19 cellular contexts compared by ENCODE assay signal in the genomic region with DNA sequence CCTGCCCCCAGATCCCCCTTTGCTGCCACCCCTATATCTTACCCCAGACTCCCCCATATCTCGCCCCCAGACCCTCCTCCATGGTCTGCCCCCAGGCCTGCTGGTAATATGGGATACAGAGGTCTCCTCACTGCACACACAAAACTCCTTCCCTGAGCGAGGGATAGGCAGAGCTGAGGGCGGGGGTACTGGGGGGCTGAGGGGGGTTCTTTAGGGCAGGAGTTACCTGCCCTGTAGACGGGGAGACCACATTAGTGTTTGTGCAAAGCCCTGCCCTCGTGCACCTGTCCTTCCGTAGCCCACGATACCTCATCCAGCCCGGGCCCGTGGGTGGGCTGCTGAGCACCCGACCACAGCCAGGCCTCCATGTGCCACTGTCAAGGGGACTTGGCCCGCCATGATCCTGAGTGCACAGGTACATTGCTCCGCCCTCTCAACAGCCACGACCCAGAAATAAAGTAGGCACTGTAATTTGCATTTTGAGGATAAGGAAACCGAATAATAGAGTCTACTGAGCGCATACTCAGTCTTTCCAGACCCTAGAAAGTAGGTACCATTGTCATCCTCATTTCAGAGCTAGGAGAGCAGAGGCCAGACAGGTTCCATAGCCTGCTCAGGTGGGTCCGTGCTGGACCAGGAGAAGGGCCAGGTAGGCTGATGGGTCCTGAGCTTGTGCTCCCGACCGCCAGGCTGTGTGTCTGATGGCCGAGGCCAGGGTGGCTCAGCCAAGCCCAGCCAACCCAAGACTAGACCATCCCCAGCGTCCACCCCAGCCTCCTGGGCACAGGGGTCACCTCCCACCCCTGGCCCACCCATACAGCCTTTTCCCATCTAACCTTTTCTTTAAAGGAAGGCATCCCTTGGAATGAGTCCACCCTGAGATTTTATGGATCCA.
"Had no signal": no experiment of that assay in that cellular context is flagged by ENCODE, and none has a peak within 500 bp of the region (broad histone marks: within the 10 kb centered on the region; RNA-seq: fewer than 3 reads in every experiment).

No MANE protein-coding gene starts in this region.

- H3K27me3 ChIP-seq: foreskin keratinocyte, heart right ventricle, left lung, ovary, suprapubic skin, thyroid gland had no signal

- DNase-seq: effector memory CD8-positive, alpha-beta T cell; foreskin keratinocyte; heart right ventricle; hypothalamus; mammary epithelial cell; stimulated activated CD4-positive, alpha-beta T cell treated with anti-CD3 and anti-CD28 coated beads, Interleukin-4, amount 100 ng/mL, for 1 hour; stimulated activated CD8-positive, alpha-beta memory T cell treated with anti-CD3 and anti-CD28 coated beads, Interleukin-4, amount 100 ng/mL, for 48 hours; stimulated activated naive CD8-positive, alpha-beta T cell treated with anti-CD3 and anti-CD28 coated beads, Interleukin-15, Interleukin-2, amounts not matched to agents 100 U/mL and 50 U/mL, for 24 hours; thyroid gland had no signal

- H3K36me3 ChIP-seq: heart right ventricle, left lung, ovary, suprapubic skin, thyroid gland had no signal

- ATAC-seq: effector memory CD8-positive, alpha-beta T cell; foreskin keratinocyte; heart right ventricle; left lung; naive thymus-derived CD8-positive, alpha-beta T cell; right cardiac atrium; stimulated activated effector memory CD8-positive, alpha-beta T cell treated with anti-CD3 and anti-CD28 coated beads, Interleukin-12 subunit alpha, Interleukin-12 subunit beta, amount 100 ng/mL, for 72 hours; stimulated activated naive CD8-positive, alpha-beta T cell treated with anti-CD3 and anti-CD28 coated beads, Interleukin-15, Interleukin-2, amounts not matched to agents 100 U/mL and 50 U/mL, for 24 hours had no signal

- H3K36me3 Mint-ChIP-seq: stimulated activated effector memory CD8-positive, alpha-beta T cell treated with anti-CD3 and anti-CD28 coated beads, Interleukin-12 subunit alpha, Interleukin-12 subunit beta, amount 100 ng/mL, for 72 hours; type B pancreatic cell had no signal

- H3K27ac ChIP-seq: foreskin keratinocyte, heart right ventricle, left lung, ovary, suprapubic skin, thyroid gland had no signal

- H3K9me3 Mint-ChIP-seq: dendritic cell treated with granulocyte-macrophage colony-stimulating factor and Interleukin-4, amounts not matched to agents 40 ng/mL and 50 ng/mL, for 4 days; effector memory CD8-positive, alpha-beta T cell had no signal

- H3K27me3 Mint-ChIP-seq: effector memory CD8-positive, alpha-beta T cell; naive thymus-derived CD8-positive, alpha-beta T cell; progenitor cell of endocrine pancreas had no signal

- H3K4me3 Mint-ChIP-seq: dendritic cell treated with granulocyte-macrophage colony-stimulating factor and Interleukin-4, amounts not matched to agents 40 ng/mL and 50 ng/mL, for 4 days; effector memory CD8-positive, alpha-beta T cell; naive thymus-derived CD8-positive, alpha-beta T cell; stimulated activated effector memory CD8-positive, alpha-beta T cell treated with anti-CD3 and anti-CD28 coated beads, Interleukin-12 subunit alpha, Interleukin-12 subunit beta, amount 100 ng/mL, for 72 hours; type B pancreatic cell had no signal

- H3K9me3 ChIP-seq: left lung, ovary, suprapubic skin, thyroid gland had no signal

- H3K4me1 ChIP-seq: foreskin keratinocyte, left lung, suprapubic skin had no signal

- H3K27ac Mint-ChIP-seq: dendritic cell treated with granulocyte-macrophage colony-stimulating factor and Interleukin-4, amounts not matched to agents 40 ng/mL and 50 ng/mL, for 4 days; progenitor cell of endocrine pancreas; stimulated activated effector memory CD8-positive, alpha-beta T cell treated with anti-CD3 and anti-CD28 coated beads, Interleukin-12 subunit alpha, Interleukin-12 subunit beta, amount 100 ng/mL, for 72 hours; type B pancreatic cell had no signal

- H3K4me3 ChIP-seq: heart right ventricle, left lung, ovary, smooth muscle cell, suprapubic skin, thyroid gland had no signal

- H3K4me2 ChIP-seq: smooth muscle cell had no signal
